Comparison of ENCODE assay signal across 17 cellular contexts in the genomic region with DNA sequence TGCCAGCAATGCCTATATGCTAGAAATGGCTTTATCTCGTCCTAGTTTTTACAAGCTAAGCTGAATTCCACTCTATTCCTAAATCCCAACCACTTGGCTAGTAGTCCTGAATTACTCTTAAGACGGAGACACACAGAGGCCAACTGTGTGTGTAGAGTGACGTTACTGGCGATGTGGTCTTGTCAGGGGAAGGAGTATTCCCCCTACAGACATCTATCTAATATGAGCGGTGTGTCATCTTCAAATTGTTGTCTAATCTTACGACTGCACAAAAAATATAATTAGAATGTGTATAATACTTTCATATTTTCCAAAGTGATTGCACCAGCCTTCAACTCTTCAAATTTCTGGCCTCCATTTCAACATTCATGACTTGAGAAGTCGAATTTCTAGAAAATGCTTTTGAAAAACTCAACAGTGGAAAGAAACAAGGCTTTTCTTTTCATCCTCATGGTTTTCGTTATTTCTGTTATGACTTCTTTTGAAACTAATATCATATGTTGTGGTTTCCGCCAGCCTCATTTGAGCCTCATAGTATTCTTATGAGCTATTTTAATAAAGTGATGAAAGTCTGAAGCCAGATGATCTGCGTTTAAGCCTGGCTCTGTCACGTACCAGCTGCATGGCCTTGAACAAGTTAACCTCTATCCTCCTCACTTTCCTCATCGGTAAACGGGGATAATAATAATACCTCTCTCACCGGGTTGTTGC.
DNase-seq lines count a peak whose midpoint lies in the region; ATAC-seq, FAIRE-seq and TF ChIP-seq lines count a peak whose summit lies in the region.
"Had no signal": no experiment of that assay in that cellular context is flagged by ENCODE, and none has a peak within 500 bp of the region (broad histone marks: within the 10 kb centered on the region; RNA-seq: fewer than 3 reads in every experiment).

No MANE protein-coding gene starts in this region.

- SMC1A ChIA-PET in GM12878 (lab: Charles Lee; ENCODE audit: uncharacterized antibody, unreplicated experiment), result no interaction called here

- H4K20me1 ChIP-seq in GM12878 (ENCODE audit: control insufficient read depth, insufficient read depth) (no peaks in the 10 kb centered on the region), hepatocyte (ENCODE audit: insufficient read depth, poor library complexity, severe bottlenecking) (no peaks in the 10 kb centered on the region)

- intact Hi-C loops in GM12878 (cut with micrococcal nuclease; ENCODE audit: unreplicated experiment), result no loop called here

- POLR2A ChIA-PET in GM12878 (lab: Charles Lee), result no interaction called here

- TF ChIP-seq CTCF in GM12878 (IDR thresholded peaks at IDR 0.05 in 2 of 3, conservative IDR thresholded peaks at IDR 0.05 in 1 of 3; ENCODE audit: control insufficient read depth in 2 of 3, extremely low read depth in 1 of 3, insufficient read depth in 1 of 3, low read depth in 3 of 3, low read length in 3 of 3) (no peak), hepatocyte (IDR thresholded peaks at IDR 0.05; ENCODE audit: poor library complexity) (no peak)

- H2BK120ac ChIP-seq in trophoblast cell (ENCODE audit: insufficient read depth, low read length, poor library complexity), result peak overlapping the region; percentile 48

- H3K14ac ChIP-seq in trophoblast cell (ENCODE audit: low read length), result peak overlapping the region; percentile 91

- H2BK5ac ChIP-seq in trophoblast cell (ENCODE audit: low read depth, low read length, poor library complexity), result peak overlapping the region; percentile 50

- in situ Hi-C loops in GM12878 (cut with MboI), result no loop called here

- H3K27ac ChIP-seq in GM12878 (ENCODE audit: control insufficient read depth, insufficient read depth) (peak overlapping the region; percentile 64), trophoblast cell (ENCODE audit: low read depth, low read length) (peak overlapping the region; percentile 22), hepatocyte (no peak overlapping the region)
- H3K27ac ChIP-seq: 22Rv1, ascending aorta, RWPE1 had no signal

- peak overlapping the region; percentile 94 for H2BK12ac ChIP-seq in trophoblast cell (ENCODE audit: low read length)

- peak; percentile 56 to 67 for ATAC-seq in activated CD4-positive, CD25-positive, alpha-beta regulatory T cell treated with anti-CD3 and anti-CD28 coated beads, Interleukin-2, amount 50 U/mL, for 24 hours
- peak; percentile 78 for ATAC-seq in HG02798 (IDR thresholded peaks at IDR 0.05; ENCODE audit: poor library complexity, unreplicated experiment)
- peak; percentile 89 for ATAC-seq in GM12878
- ATAC-seq: T-helper 17 cell had no signal

- H3K4me1 ChIP-seq in GM12878 (ENCODE audit: control insufficient read depth, insufficient read depth, low read length), result peaks cover 31% of the 10 kb centered on the region
- H3K4me1 ChIP-seq in trophoblast cell (ENCODE audit: control insufficient read depth in 1 of 2, insufficient read depth in 2 of 2, low read length in 2 of 2), result peaks cover 16 to 27% of the 10 kb centered on the region in 2 experiments
- no peaks in the 10 kb centered on the region for H3K4me1 ChIP-seq in hepatocyte (ENCODE audit: insufficient read depth)
- H3K4me1 ChIP-seq: ascending aorta had no signal

- peak overlapping the region; percentile 84 for H3K18ac ChIP-seq in trophoblast cell (ENCODE audit: low read length)

- peak overlapping the region; percentile 36 for H4K91ac ChIP-seq in trophoblast cell (ENCODE audit: low read depth, low read length)

- H3K23ac ChIP-seq in trophoblast cell (ENCODE audit: low read length), result no peak overlapping the region

- H2AK5ac ChIP-seq in trophoblast cell (ENCODE audit: low read length), result peak overlapping the region; percentile 26

- H2AFZ ChIP-seq in GM12878 (ENCODE audit: control insufficient read depth, low read depth, low read length) (peak overlapping the region; percentile 13; the same call in 1 of the 2 replicates), trophoblast cell (ENCODE audit: insufficient read depth, low read length, poor library complexity) (no peak overlapping the region), hepatocyte (no peak overlapping the region)

- no peaks in the 10 kb centered on the region for H3K9me2 ChIP-seq in hepatocyte (replicated peaks; ENCODE audit: insufficient read depth)

- peak overlapping the region; percentile 79 for H3K4ac ChIP-seq in trophoblast cell (ENCODE audit: low read depth, low read length)

- H3K79me1 ChIP-seq in trophoblast cell (ENCODE audit: low read length), result peaks cover 28% of the 10 kb centered on the region

- no peaks in the 10 kb centered on the region; a peak in 1 of 4 replicates for H3K27me3 ChIP-seq in GM12878 (replicated peaks in 1 of 2; ENCODE audit: control insufficient read depth in 2 of 2, insufficient read depth in 2 of 2, low read length in 1 of 2)
- H3K27me3 ChIP-seq in trophoblast cell (ENCODE audit: insufficient read depth, low read length), result no peaks in the 10 kb centered on the region
- no peaks in the 10 kb centered on the region for H3K27me3 ChIP-seq in hepatocyte
- H3K27me3 ChIP-seq: ascending aorta had no signal

- no peak overlapping the region for H3K9ac ChIP-seq in GM12878 (ENCODE audit: control insufficient read depth, insufficient read depth, low read length)
- H3K9ac ChIP-seq in trophoblast cell (ENCODE audit: low read length), result no peak overlapping the region

- H3K4me3 ChIP-seq in GM12878 (peak overlapping the region; percentile 21; the same call in 1 of the 2 replicates), trophoblast cell (ENCODE audit: low read depth, low read length) (no peak overlapping the region), hepatocyte (no peak overlapping the region)
- H3K4me3 ChIP-seq: ascending aorta had no signal

- peak in 1 of 2 experiments; percentile 50; a peak in 1 of 4 replicates for TF ChIP-seq EP300 in GM12878 (IDR thresholded peaks at IDR 0.05; ENCODE audit: borderline replicate concordance in 1 of 2, control insufficient read depth in 1 of 2, low read depth in 2 of 2, low read length in 2 of 2)

- no TSS peak for BruUV-seq in GM12878 (replicated peaks; lab: Mats Ljungman, UMichigan)

- H3K36me3 ChIP-seq in GM12878 (ENCODE audit: control insufficient read depth in 2 of 2, insufficient read depth in 2 of 2, low read length in 1 of 2) (no peaks in the 10 kb centered on the region), trophoblast cell (ENCODE audit: control insufficient read depth in 1 of 2, insufficient read depth in 2 of 2, low read length in 2 of 2) (peaks cover 3 to 11% of the 10 kb centered on the region in 2 experiments), hepatocyte (replicated peaks; ENCODE audit: insufficient read depth, low read depth) (no peaks in the 10 kb centered on the region)

- CTCF ChIA-PET in GM12878 (lab: Yijun Ruan, JAX), result no interaction called here

- peak; percentile 91 for FAIRE-seq in GM12878 (lab: Jason Lieb, UNC)

- TF ChIP-seq POLR2A in GM12878 (IDR thresholded peaks at IDR 0.05; ENCODE audit: low read depth, low read length), result no peak

- RAD21 ChIA-PET in GM12878 (lab: Charles Lee; ENCODE audit: unreplicated experiment), result no interaction called here

- no peak overlapping the region for H4K12ac ChIP-seq in trophoblast cell (ENCODE audit: low read depth, low read length)

- 12% methylated on average over 14 of the region's 14 CpGs for WGBS in GM12878 (ENCODE audit: insufficient coverage, insufficient replicate concordance, low lambda C conversion rate, missing lambda C conversion rate)
- no CpG with 5 or more reads among the region's 14 CpGs for WGBS in trophoblast cell (ENCODE audit: extremely low coverage, insufficient coverage, insufficient read length)
- WGBS in hepatocyte (ENCODE audit: low lambda C conversion rate, missing lambda C conversion rate), result 87% methylated on average over 14 of the region's 14 CpGs

- H3K4me2 ChIP-seq in GM12878 (ENCODE audit: control insufficient read depth, insufficient read depth), result peak overlapping the region; percentile 71
- H3K4me2 ChIP-seq in trophoblast cell (ENCODE audit: low read length), result no peak overlapping the region
- no peak overlapping the region for H3K4me2 ChIP-seq in hepatocyte

- peaks cover 7% of the 10 kb centered on the region; the same call in 2 of the 3 replicates for H3K9me3 ChIP-seq in GM12878 (replicated peaks; ENCODE audit: control insufficient read depth, insufficient read depth, low read length)
- H3K9me3 ChIP-seq in trophoblast cell (ENCODE audit: insufficient read depth, low read depth, low read length), result no peaks in the 10 kb centered on the region
- H3K9me3 ChIP-seq in hepatocyte (ENCODE audit: low read depth), result no peaks in the 10 kb centered on the region
- H3K9me3 ChIP-seq: ascending aorta had no signal

- DNase-seq in activated CD4-positive, CD25-positive, alpha-beta regulatory T cell treated with anti-CD3 and anti-CD28 coated beads, Interleukin-2, amount 50 U/mL, for 72 hours, result no peak
- DNase-seq in GM12878 (ENCODE audit: low read depth, low spot score), result peak; percentile 68
- DNase-seq in trophoblast cell, result no peak
- no peak for DNase-seq in hepatocyte (ENCODE audit: low spot score)
- DNase-seq in NCI-H128 (lab: John Stamatoyannopoulos, UW; ENCODE audit: unreplicated experiment), result no peak
- no peak for DNase-seq in NCI-H82 treated with DMSO at 0.1 percent for 48 hours (lab: John Stamatoyannopoulos, UW; ENCODE audit: unreplicated experiment)
- DNase-seq: activated effector memory CD4-positive, alpha-beta T cell treated with Interleukin-2 at 50 U/mL for 16 hours; CD4-positive, alpha-beta T cell; EL; Karpas-422; nucleus accumbens; T-helper 17 cell had no signal

- TF ChIP-seq RAD21 in GM12878 (IDR thresholded peaks at IDR 0.05; ENCODE audit: insufficient read depth, low read depth, low read length), result no peak

- H3K79me2 ChIP-seq in GM12878 (ENCODE audit: control insufficient read depth, insufficient read depth, low read length) (no peaks in the 10 kb centered on the region), trophoblast cell (ENCODE audit: control insufficient read depth, insufficient read depth, low read length, poor library complexity) (peaks cover 3% of the 10 kb centered on the region), hepatocyte (no peaks in the 10 kb centered on the region)

- H4K8ac ChIP-seq in trophoblast cell (ENCODE audit: low read depth, low read length), result no peak overlapping the region
